Comparison of ENCODE assay signal across 39 cellular contexts in genomic region chr7:78118470-78118869, GRCh38.
"Had no signal": no experiment of that assay in that cellular context is flagged by ENCODE, and none has a peak within 500 bp of the region (broad histone marks: within the 10 kb centered on the region; RNA-seq: fewer than 3 reads in every experiment).

No MANE protein-coding gene starts in this region.

- H3K27ac ChIP-seq: ascending aorta, cardiac muscle cell, VCaP had no signal

- FAIRE-seq: bronchial epithelial cell, TTC549 had no signal

- H3K4me3 Mint-ChIP-seq: activated CD4-positive, alpha-beta memory T cell treated with anti-CD3 and anti-CD28 coated beads, Interleukin-2, amount 10 ng/mL, durations not matched to agents 7 days and 5 days; activated CD4-positive, alpha-beta T cell treated with anti-CD3 and anti-CD28 coated beads for 36 hours; activated CD4-positive, alpha-beta T cell treated with anti-CD3 and anti-CD28 coated beads, Interleukin-2, amount 10 ng/mL, durations not matched to agents 7 days and 5 days; activated CD8-positive, alpha-beta memory T cell treated with anti-CD3 and anti-CD28 coated beads, Interleukin-2, amount 10 ng/mL, durations not matched to agents 7 days and 5 days; activated CD8-positive, alpha-beta T cell treated with anti-CD3 and anti-CD28 coated beads, Interleukin-2, amount 10 ng/mL, durations not matched to agents 7 days and 5 days; activated naive CD4-positive, alpha-beta T cell treated with anti-CD3 and anti-CD28 coated beads, Interleukin-2, amount 10 ng/mL, durations not matched to agents 7 days and 5 days; activated naive CD4-positive, alpha-beta T cell treated with anti-CD3 and anti-CD28 coated beads, Interleukin-2, amount 50 U/mL, for 24 hours; activated naive CD8-positive, alpha-beta T cell; activated naive CD8-positive, alpha-beta T cell treated with anti-CD3 and anti-CD28 coated beads, Interleukin-2, amount 10 ng/mL, durations not matched to agents 7 days and 5 days; activated naive CD8-positive, alpha-beta T cell treated with anti-CD3 and anti-CD28 coated beads, Interleukin-2, amount 50 U/mL, for 24 hours; activated T-cell treated with anti-CD3 and anti-CD28 coated beads, Interleukin-2, amount 50 U/mL, for 24 hours; brain; central memory CD8-positive, alpha-beta T cell; T-helper 1 cell treated with Interleukin-12 subunit alpha and Interleukin-12 subunit beta and Interleukin-4 antibody, amounts not matched to agents 30 μg/mL and 1 μg/mL, for 36 hours; T-helper 2 cell treated with Interferon-gamma antibody and Interleukin-4, amounts not matched to agents 5 μg/mL and 100 μg/mL, for 36 hours had no signal

- ATAC-seq: activated CD4-positive, alpha-beta T cell treated with anti-CD3 and anti-CD28 coated beads for 36 hours; activated CD4-positive, CD25-positive, alpha-beta regulatory T cell treated with anti-CD3 and anti-CD28 coated beads, Interleukin-2, amount 50 U/mL, for 24 hours; activated CD8-positive, alpha-beta memory T cell treated with anti-CD3 and anti-CD28 coated beads, Interleukin-2, amount 10 ng/mL, durations not matched to agents 7 days and 5 days; activated CD8-positive, alpha-beta T cell treated with anti-CD3 and anti-CD28 coated beads, Interleukin-2, amount 10 ng/mL, durations not matched to agents 7 days and 5 days; activated naive CD8-positive, alpha-beta T cell treated with anti-CD3 and anti-CD28 coated beads, Interleukin-2, amount 50 U/mL, for 24 hours had no signal

- H3K27ac Mint-ChIP-seq: activated CD4-positive, alpha-beta memory T cell treated with anti-CD3 and anti-CD28 coated beads, Interleukin-2, amount 10 ng/mL, durations not matched to agents 7 days and 5 days; activated CD4-positive, alpha-beta T cell treated with anti-CD3 and anti-CD28 coated beads for 36 hours; activated CD4-positive, alpha-beta T cell treated with anti-CD3 and anti-CD28 coated beads, Interleukin-2, amount 10 ng/mL, durations not matched to agents 7 days and 5 days; activated CD8-positive, alpha-beta memory T cell treated with anti-CD3 and anti-CD28 coated beads, Interleukin-2, amount 10 ng/mL, durations not matched to agents 7 days and 5 days; activated CD8-positive, alpha-beta T cell treated with anti-CD3 and anti-CD28 coated beads, Interleukin-2, amount 10 ng/mL, durations not matched to agents 7 days and 5 days; activated naive CD4-positive, alpha-beta T cell treated with anti-CD3 and anti-CD28 coated beads, Interleukin-2, amount 10 ng/mL, durations not matched to agents 7 days and 5 days; activated naive CD4-positive, alpha-beta T cell treated with anti-CD3 and anti-CD28 coated beads, Interleukin-2, amount 50 U/mL, for 24 hours; activated naive CD8-positive, alpha-beta T cell; activated naive CD8-positive, alpha-beta T cell treated with anti-CD3 and anti-CD28 coated beads, Interleukin-2, amount 10 ng/mL, durations not matched to agents 7 days and 5 days; activated naive CD8-positive, alpha-beta T cell treated with anti-CD3 and anti-CD28 coated beads, Interleukin-2, amount 50 U/mL, for 24 hours; activated T-cell treated with anti-CD3 and anti-CD28 coated beads, Interleukin-2, amount 50 U/mL, for 24 hours; activated T-helper 2 cell treated with anti-CD3 and anti-CD28 coated beads, Interferon-gamma antibody, Interleukin-2, Interleukin-4, amounts not matched to agents 10 μg/mL and 5 μg/mL and 100 μg/mL, durations not matched to agents 14 hours and 24 hours and 36 hours; brain; T-helper 1 cell treated with Interleukin-12 subunit alpha and Interleukin-12 subunit beta and Interleukin-4 antibody, amounts not matched to agents 30 μg/mL and 1 μg/mL, for 36 hours; T-helper 2 cell treated with Interferon-gamma antibody and Interleukin-4, amounts not matched to agents 5 μg/mL and 100 μg/mL, for 36 hours had no signal

- H3K4me3 ChIP-seq: ascending aorta, cardiac muscle cell had no signal

- H3K9me3 ChIP-seq: ascending aorta had no signal

- H3K9me3 Mint-ChIP-seq: activated CD4-positive, alpha-beta memory T cell treated with anti-CD3 and anti-CD28 coated beads, Interleukin-2, amount 10 ng/mL, durations not matched to agents 7 days and 5 days; activated CD4-positive, alpha-beta T cell treated with anti-CD3 and anti-CD28 coated beads, Interleukin-2, amount 10 ng/mL, durations not matched to agents 7 days and 5 days; activated naive CD4-positive, alpha-beta T cell treated with anti-CD3 and anti-CD28 coated beads, Interleukin-2, amount 10 ng/mL, durations not matched to agents 7 days and 5 days; activated naive CD4-positive, alpha-beta T cell treated with anti-CD3 and anti-CD28 coated beads, Interleukin-2, amount 50 U/mL, for 24 hours; activated naive CD8-positive, alpha-beta T cell treated with anti-CD3 and anti-CD28 coated beads, Interleukin-2, amount 10 ng/mL, durations not matched to agents 7 days and 5 days; activated naive CD8-positive, alpha-beta T cell treated with anti-CD3 and anti-CD28 coated beads, Interleukin-2, amount 50 U/mL, for 24 hours; activated T-cell treated with anti-CD3 and anti-CD28 coated beads, Interleukin-2, amount 50 U/mL, for 24 hours; activated T-helper 2 cell treated with anti-CD3 and anti-CD28 coated beads, Interferon-gamma antibody, Interleukin-2, Interleukin-4, amounts not matched to agents 10 μg/mL and 5 μg/mL and 100 μg/mL, durations not matched to agents 14 hours and 24 hours and 36 hours; brain; central memory CD8-positive, alpha-beta T cell; T-helper 1 cell treated with Interleukin-12 subunit alpha and Interleukin-12 subunit beta and Interleukin-4 antibody, amounts not matched to agents 30 μg/mL and 1 μg/mL, for 36 hours; T-helper 2 cell treated with Interferon-gamma antibody and Interleukin-4, amounts not matched to agents 5 μg/mL and 100 μg/mL, for 36 hours had no signal

- H3K36me3 Mint-ChIP-seq: activated CD8-positive, alpha-beta memory T cell treated with anti-CD3 and anti-CD28 coated beads, Interleukin-2, amount 10 ng/mL, durations not matched to agents 7 days and 5 days; activated naive CD4-positive, alpha-beta T cell treated with anti-CD3 and anti-CD28 coated beads, Interleukin-2, amount 10 ng/mL, durations not matched to agents 7 days and 5 days; activated naive CD4-positive, alpha-beta T cell treated with anti-CD3 and anti-CD28 coated beads, Interleukin-2, amount 50 U/mL, for 24 hours; activated naive CD8-positive, alpha-beta T cell; activated naive CD8-positive, alpha-beta T cell treated with anti-CD3 and anti-CD28 coated beads, Interleukin-2, amount 10 ng/mL, durations not matched to agents 7 days and 5 days had no signal

- H3K4me1 Mint-ChIP-seq: activated CD4-positive, alpha-beta memory T cell treated with anti-CD3 and anti-CD28 coated beads, Interleukin-2, amount 10 ng/mL, durations not matched to agents 7 days and 5 days; activated CD4-positive, alpha-beta T cell treated with anti-CD3 and anti-CD28 coated beads for 36 hours; activated CD4-positive, alpha-beta T cell treated with anti-CD3 and anti-CD28 coated beads, Interleukin-2, amount 10 ng/mL, durations not matched to agents 7 days and 5 days; activated CD8-positive, alpha-beta memory T cell treated with anti-CD3 and anti-CD28 coated beads, Interleukin-2, amount 10 ng/mL, durations not matched to agents 7 days and 5 days; activated naive CD4-positive, alpha-beta T cell treated with anti-CD3 and anti-CD28 coated beads, Interleukin-2, amount 10 ng/mL, durations not matched to agents 7 days and 5 days; activated naive CD4-positive, alpha-beta T cell treated with anti-CD3 and anti-CD28 coated beads, Interleukin-2, amount 50 U/mL, for 24 hours; activated naive CD8-positive, alpha-beta T cell treated with anti-CD3 and anti-CD28 coated beads, Interleukin-2, amount 10 ng/mL, durations not matched to agents 7 days and 5 days; activated naive CD8-positive, alpha-beta T cell treated with anti-CD3 and anti-CD28 coated beads, Interleukin-2, amount 50 U/mL, for 24 hours; central memory CD8-positive, alpha-beta T cell had no signal

- H3K27me3 Mint-ChIP-seq: brain had no signal

- H3K27me3 ChIP-seq: ascending aorta, cardiac muscle cell had no signal

- DNase-seq: activated CD4-positive, alpha-beta memory T cell treated with anti-CD3 and anti-CD28 coated beads, Interleukin-2, amount 10 ng/mL, durations not matched to agents 7 days and 5 days; activated CD4-positive, alpha-beta T cell treated with anti-CD3 and anti-CD28 coated beads for 1 hour; activated CD4-positive, alpha-beta T cell treated with anti-CD3 and anti-CD28 coated beads for 36 hours; activated CD4-positive, alpha-beta T cell treated with anti-CD3 and anti-CD28 coated beads for 48 hours; activated CD4-positive, alpha-beta T cell treated with anti-CD3 and anti-CD28 coated beads, Interleukin-2, amount 10 ng/mL, durations not matched to agents 7 days and 5 days; activated CD4-positive, alpha-beta T cell treated with anti-CD3 and anti-CD28 coated beads, Interleukin-2, amount 50 U/mL, for 48 hours; activated CD4-positive, CD25-positive, alpha-beta regulatory T cell; activated CD8-positive, alpha-beta memory T cell treated with anti-CD3 and anti-CD28 coated beads for 24 hours; activated CD8-positive, alpha-beta memory T cell treated with anti-CD3 and anti-CD28 coated beads, Interleukin-2, amount 10 ng/mL, durations not matched to agents 7 days and 5 days; activated CD8-positive, alpha-beta memory T cell treated with anti-CD3 and anti-CD28 coated beads, Interleukin-2, amount 50 U/mL, for 48 hours; activated CD8-positive, alpha-beta T cell treated with anti-CD3 and anti-CD28 coated beads, Interleukin-2, amount 10 ng/mL, durations not matched to agents 7 days and 5 days; activated effector memory CD4-positive, alpha-beta T cell treated with Interleukin-2 at 50 U/mL for 16 hours; activated gamma-delta T cell; activated naive CD4-positive, alpha-beta T cell treated with anti-CD3 and anti-CD28 coated beads, Interleukin-2, amount 10 ng/mL, durations not matched to agents 7 days and 5 days; activated naive CD4-positive, alpha-beta T cell treated with Interleukin-2 at 50 U/mL for 16 hours; activated naive CD8-positive, alpha-beta T cell treated with anti-CD3 and anti-CD28 coated beads, Interleukin-2, amount 10 ng/mL, durations not matched to agents 7 days and 5 days; activated naive CD8-positive, alpha-beta T cell treated with anti-CD3 and anti-CD28 coated beads, Interleukin-2, amount 50 U/mL, for 24 hours; activated T-cell treated with anti-CD3 and anti-CD28 coated beads, Interleukin-2, amount 50 U/mL, for 24 hours; activated T-cell treated with anti-CD3 and anti-CD28 coated beads, Interleukin-2, amount 50 U/mL, for 48 hours; amygdala; anterior cingulate cortex; caudate nucleus; cerebellar nuclear complex; T-helper 1 cell; T-helper 2 cell; T-helper 9 cell had no signal

- H3K36me3 ChIP-seq: ascending aorta, cardiac muscle cell had no signal

- H3K4me1 ChIP-seq: ascending aorta had no signal
